8 cellular contexts compared by ENCODE assay signal in the genomic region with DNA sequence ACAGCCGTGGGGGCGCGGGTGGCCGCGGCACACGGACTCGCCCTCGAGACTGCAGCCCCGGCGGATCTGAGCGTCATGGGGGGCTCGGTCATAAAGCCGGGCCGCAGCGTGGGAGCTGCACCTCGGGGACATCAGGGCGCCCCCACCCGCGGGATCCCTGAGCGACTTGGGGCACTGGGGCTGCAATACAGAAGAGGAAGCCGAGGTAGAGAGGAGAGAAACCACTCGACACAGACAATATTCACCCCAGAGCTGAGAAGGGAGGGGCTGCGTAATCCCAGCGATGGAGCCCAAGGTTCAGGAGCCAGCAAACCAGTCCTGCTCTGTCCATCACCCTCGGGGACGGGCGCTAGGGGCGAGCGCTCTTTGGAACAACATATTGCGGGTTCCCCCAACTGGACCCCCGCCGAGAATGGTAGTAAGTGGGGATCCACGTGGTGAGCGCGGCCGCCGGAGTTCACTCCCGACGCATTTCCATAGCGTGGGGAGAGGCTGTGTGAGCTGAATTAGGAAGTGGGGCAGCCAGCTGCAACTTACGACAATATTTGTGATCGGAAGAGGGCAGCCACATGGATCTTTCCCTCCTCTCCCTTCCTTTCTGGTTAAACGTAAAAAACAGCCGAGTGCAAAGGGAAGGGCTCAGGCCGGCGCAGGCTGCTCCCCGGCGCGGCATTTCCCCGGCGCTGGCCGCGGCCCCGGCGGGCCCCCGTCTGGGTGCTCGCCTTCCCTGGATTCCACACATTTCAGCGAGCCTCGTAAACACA.
DNase-seq lines count a peak whose midpoint lies in the region; ATAC-seq and TF ChIP-seq lines count a peak whose summit lies in the region.

No MANE protein-coding gene starts in this region.

- H3K27me3 ChIP-seq in duodenal mucosa (ENCODE audit: control insufficient read depth in 1 of 2, insufficient read depth in 2 of 2, low read length in 2 of 2): no peaks in the 10 kb centered on the region

- H3K4me3 ChIP-seq in AG09309 (ENCODE audit: control insufficient read depth, low read depth, low read length): peak overlapping the region; percentile 83
- peak overlapping the region; percentile 75 to 88 for H3K4me3 ChIP-seq in duodenal mucosa (ENCODE audit: low read depth in 1 of 2, low read length in 2 of 2)

- H3K9ac ChIP-seq in duodenal mucosa (ENCODE audit: low read depth in 1 of 2, low read length in 2 of 2): peak overlapping the region; percentile 66 to 85

- ATAC-seq in GM18498 (IDR thresholded peaks at IDR 0.05; ENCODE audit: unreplicated experiment): peak; percentile 13

- TF ChIP-seq CTCF in AG09309 (IDR thresholded peaks at IDR 0.05; ENCODE audit: control insufficient read depth, insufficient read depth, low read depth, low read length, missing control alignments): no peak
- 0 out of 2 replicates have a peak, but pooled peaks have one; percentile 6 for TF ChIP-seq CTCF in VCaP (conservative IDR thresholded peaks at IDR 0.05)

- peaks cover 13 to 22% of the 10 kb centered on the region in 2 donors for H3K4me1 ChIP-seq in duodenal mucosa (ENCODE audit: control insufficient read depth in 1 of 2, insufficient read depth in 2 of 2, low read length in 2 of 2)

- no peaks in the 10 kb centered on the region for H3K9me3 ChIP-seq in duodenal mucosa (ENCODE audit: control insufficient read depth in 1 of 2, low read length in 2 of 2)

- H3K27ac ChIP-seq in VCaP (peak overlapping the region; percentile 96), duodenal mucosa (ENCODE audit: low read depth, low read length) (peak overlapping the region; percentile 71), substantia nigra (ENCODE audit: low read depth, low read length, poor library complexity, severe bottlenecking) (peak overlapping the region; percentile 96)

- no peaks in the 10 kb centered on the region for H3K36me3 ChIP-seq in duodenal mucosa (ENCODE audit: control insufficient read depth in 1 of 2, insufficient read depth in 2 of 2, low read length in 2 of 2)

- DNase-seq in AG09309 (ENCODE audit: low read depth) (no peak), LoVo (ENCODE audit: low spot score) (peak; percentile 62), medulla oblongata (ENCODE audit: extremely low spot score) (peak; percentile 81), substantia nigra (lab: John Stamatoyannopoulos, UW) (peak in 43 of 49 donors; percentile 26 to 85 (median 70))
- DNase-seq in effector CD4-positive, alpha-beta T cell: no peak

Comparison
In these comparisons a context has a peak if more than half of its experiments do, and no peak if none do; other contexts are left out.
1. DNase-seq: peak in LoVo (single experiment), medulla oblongata (single experiment) and substantia nigra (43 of 49); none in AG09309 (single experiment) and effector CD4-positive, alpha-beta T cell (single experiment).
2. Peak in every context shown above with its lines, with median percentiles within 50 percentile points of each other: H3K27ac ChIP-seq.